16 cellular contexts compared by ENCODE assay signal in the genomic region with DNA sequence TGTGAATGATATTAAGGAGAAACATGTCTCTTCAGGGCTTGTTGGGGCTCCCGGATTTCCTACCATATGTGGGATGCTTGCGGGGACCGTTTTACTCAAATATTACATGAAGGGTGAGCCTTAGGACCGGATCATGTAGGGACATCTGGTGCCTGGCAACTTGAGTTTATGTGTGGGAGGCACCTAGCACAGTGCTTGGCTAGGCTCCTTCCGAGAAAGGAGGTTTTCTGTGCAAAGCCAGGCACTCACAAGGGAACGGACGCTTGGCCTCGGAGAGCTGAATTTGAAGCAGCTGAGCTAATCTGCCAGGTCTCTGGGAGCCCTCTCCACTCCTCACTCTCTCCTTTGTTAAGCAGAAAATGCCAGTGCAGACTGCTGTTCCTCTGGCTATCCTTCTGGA.
"Had no signal": no experiment of that assay in that cellular context is flagged by ENCODE, and none has a peak within 500 bp of the region (broad histone marks: within the 10 kb centered on the region; RNA-seq: fewer than 3 reads in every experiment).

No MANE protein-coding gene starts in this region.

- ATAC-seq: activated CD4-positive, CD25-positive, alpha-beta regulatory T cell treated with anti-CD3 and anti-CD28 coated beads, Interleukin-2, amount 50 U/mL, for 24 hours; heart right ventricle; left lung; mucosa of descending colon; naive thymus-derived CD4-positive, alpha-beta T cell; psoas muscle; sciatic nerve; stimulated activated naive CD8-positive, alpha-beta T cell treated with anti-CD3 and anti-CD28 coated beads, Interleukin-15, Interleukin-2, amounts not matched to agents 100 U/mL and 50 U/mL, for 24 hours; upper lobe of right lung had no signal

- H3K36me3 Mint-ChIP-seq: activated naive CD8-positive, alpha-beta T cell treated with anti-CD3 and anti-CD28 coated beads, Interleukin-2, amount 10 ng/mL, durations not matched to agents 7 days and 5 days; naive thymus-derived CD4-positive, alpha-beta T cell had no signal

- H3K9me3 Mint-ChIP-seq: activated naive CD8-positive, alpha-beta T cell treated with anti-CD3 and anti-CD28 coated beads, Interleukin-2, amount 10 ng/mL, durations not matched to agents 7 days and 5 days; endodermal cell; naive thymus-derived CD4-positive, alpha-beta T cell had no signal

- FAIRE-seq: frontal cortex, islet of Langerhans had no signal

- DNase-seq: activated naive CD4-positive, alpha-beta T cell; activated naive CD8-positive, alpha-beta T cell treated with anti-CD3 and anti-CD28 coated beads, Interleukin-2, amount 10 ng/mL, durations not matched to agents 7 days and 5 days; activated T-cell treated with anti-CD3 and anti-CD28 coated beads for 4 hours; endodermal cell; heart right ventricle; left lung; mammary epithelial cell; mucosa of descending colon; naive thymus-derived CD4-positive, alpha-beta T cell; psoas muscle; stimulated activated naive CD8-positive, alpha-beta T cell treated with anti-CD3 and anti-CD28 coated beads, Interleukin-15, Interleukin-2, amounts not matched to agents 100 U/mL and 50 U/mL, for 24 hours; upper lobe of right lung had no signal

- H3K4me1 Mint-ChIP-seq: activated naive CD8-positive, alpha-beta T cell treated with anti-CD3 and anti-CD28 coated beads, Interleukin-2, amount 10 ng/mL, durations not matched to agents 7 days and 5 days had no signal

- H3K27ac Mint-ChIP-seq: activated naive CD8-positive, alpha-beta T cell treated with anti-CD3 and anti-CD28 coated beads, Interleukin-2, amount 10 ng/mL, durations not matched to agents 7 days and 5 days; endodermal cell; naive thymus-derived CD4-positive, alpha-beta T cell had no signal

- H3K4me3 Mint-ChIP-seq: activated naive CD8-positive, alpha-beta T cell treated with anti-CD3 and anti-CD28 coated beads, Interleukin-2, amount 10 ng/mL, durations not matched to agents 7 days and 5 days; endodermal cell; naive thymus-derived CD4-positive, alpha-beta T cell had no signal
